ENCODE assay signal across 2 cellular contexts in the genomic region with DNA sequence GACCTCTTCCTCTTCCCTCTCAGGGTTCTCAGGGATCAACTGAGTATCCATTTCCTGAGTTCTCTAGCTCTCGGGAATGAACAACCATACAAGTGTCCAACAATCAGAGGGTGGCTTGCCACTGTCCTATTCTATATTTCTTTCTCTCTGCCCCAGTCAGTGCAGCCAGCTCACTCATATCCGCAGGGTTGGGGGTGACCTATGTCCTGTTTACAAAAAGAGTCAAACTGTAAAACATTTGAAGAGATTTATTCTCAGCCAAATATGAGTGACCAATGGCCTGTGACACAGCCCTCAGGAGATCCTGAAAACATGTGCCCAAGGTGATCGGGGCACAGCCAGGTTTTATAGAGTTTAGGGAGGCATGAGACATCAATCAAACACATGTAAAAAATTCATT.
TF ChIP-seq lines count a peak whose summit lies in the region.

No MANE protein-coding gene starts in this region.

TF ChIP-seq in GM23338, 12 proteins besides CTCF, POLR2A, EP300 and RAD21 (continues in another document):
- TF ChIP-seq JUNB (IDR thresholded peaks at IDR 0.05; ENCODE audit: unreplicated experiment): no peak
- TF ChIP-seq, protein P1, sequence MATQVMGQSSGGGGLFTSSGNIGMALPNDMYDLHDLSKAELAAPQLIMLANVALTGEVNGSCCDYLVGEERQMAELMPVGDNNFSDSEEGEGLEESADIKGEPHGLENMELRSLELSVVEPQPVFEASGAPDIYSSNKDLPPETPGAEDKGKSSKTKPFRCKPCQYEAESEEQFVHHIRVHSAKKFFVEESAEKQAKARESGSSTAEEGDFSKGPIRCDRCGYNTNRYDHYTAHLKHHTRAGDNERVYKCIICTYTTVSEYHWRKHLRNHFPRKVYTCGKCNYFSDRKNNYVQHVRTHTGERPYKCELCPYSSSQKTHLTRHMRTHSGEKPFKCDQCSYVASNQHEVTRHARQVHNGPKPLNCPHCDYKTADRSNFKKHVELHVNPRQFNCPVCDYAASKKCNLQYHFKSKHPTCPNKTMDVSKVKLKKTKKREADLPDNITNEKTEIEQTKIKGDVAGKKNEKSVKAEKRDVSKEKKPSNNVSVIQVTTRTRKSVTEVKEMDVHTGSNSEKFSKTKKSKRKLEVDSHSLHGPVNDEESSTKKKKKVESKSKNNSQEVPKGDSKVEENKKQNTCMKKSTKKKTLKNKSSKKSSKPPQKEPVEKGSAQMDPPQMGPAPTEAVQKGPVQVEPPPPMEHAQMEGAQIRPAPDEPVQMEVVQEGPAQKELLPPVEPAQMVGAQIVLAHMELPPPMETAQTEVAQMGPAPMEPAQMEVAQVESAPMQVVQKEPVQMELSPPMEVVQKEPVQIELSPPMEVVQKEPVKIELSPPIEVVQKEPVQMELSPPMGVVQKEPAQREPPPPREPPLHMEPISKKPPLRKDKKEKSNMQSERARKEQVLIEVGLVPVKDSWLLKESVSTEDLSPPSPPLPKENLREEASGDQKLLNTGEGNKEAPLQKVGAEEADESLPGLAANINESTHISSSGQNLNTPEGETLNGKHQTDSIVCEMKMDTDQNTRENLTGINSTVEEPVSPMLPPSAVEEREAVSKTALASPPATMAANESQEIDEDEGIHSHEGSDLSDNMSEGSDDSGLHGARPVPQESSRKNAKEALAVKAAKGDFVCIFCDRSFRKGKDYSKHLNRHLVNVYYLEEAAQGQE (IDR thresholded peaks at IDR 0.05; ENCODE audit: unreplicated experiment): no peak
- TF ChIP-seq, protein P2, sequence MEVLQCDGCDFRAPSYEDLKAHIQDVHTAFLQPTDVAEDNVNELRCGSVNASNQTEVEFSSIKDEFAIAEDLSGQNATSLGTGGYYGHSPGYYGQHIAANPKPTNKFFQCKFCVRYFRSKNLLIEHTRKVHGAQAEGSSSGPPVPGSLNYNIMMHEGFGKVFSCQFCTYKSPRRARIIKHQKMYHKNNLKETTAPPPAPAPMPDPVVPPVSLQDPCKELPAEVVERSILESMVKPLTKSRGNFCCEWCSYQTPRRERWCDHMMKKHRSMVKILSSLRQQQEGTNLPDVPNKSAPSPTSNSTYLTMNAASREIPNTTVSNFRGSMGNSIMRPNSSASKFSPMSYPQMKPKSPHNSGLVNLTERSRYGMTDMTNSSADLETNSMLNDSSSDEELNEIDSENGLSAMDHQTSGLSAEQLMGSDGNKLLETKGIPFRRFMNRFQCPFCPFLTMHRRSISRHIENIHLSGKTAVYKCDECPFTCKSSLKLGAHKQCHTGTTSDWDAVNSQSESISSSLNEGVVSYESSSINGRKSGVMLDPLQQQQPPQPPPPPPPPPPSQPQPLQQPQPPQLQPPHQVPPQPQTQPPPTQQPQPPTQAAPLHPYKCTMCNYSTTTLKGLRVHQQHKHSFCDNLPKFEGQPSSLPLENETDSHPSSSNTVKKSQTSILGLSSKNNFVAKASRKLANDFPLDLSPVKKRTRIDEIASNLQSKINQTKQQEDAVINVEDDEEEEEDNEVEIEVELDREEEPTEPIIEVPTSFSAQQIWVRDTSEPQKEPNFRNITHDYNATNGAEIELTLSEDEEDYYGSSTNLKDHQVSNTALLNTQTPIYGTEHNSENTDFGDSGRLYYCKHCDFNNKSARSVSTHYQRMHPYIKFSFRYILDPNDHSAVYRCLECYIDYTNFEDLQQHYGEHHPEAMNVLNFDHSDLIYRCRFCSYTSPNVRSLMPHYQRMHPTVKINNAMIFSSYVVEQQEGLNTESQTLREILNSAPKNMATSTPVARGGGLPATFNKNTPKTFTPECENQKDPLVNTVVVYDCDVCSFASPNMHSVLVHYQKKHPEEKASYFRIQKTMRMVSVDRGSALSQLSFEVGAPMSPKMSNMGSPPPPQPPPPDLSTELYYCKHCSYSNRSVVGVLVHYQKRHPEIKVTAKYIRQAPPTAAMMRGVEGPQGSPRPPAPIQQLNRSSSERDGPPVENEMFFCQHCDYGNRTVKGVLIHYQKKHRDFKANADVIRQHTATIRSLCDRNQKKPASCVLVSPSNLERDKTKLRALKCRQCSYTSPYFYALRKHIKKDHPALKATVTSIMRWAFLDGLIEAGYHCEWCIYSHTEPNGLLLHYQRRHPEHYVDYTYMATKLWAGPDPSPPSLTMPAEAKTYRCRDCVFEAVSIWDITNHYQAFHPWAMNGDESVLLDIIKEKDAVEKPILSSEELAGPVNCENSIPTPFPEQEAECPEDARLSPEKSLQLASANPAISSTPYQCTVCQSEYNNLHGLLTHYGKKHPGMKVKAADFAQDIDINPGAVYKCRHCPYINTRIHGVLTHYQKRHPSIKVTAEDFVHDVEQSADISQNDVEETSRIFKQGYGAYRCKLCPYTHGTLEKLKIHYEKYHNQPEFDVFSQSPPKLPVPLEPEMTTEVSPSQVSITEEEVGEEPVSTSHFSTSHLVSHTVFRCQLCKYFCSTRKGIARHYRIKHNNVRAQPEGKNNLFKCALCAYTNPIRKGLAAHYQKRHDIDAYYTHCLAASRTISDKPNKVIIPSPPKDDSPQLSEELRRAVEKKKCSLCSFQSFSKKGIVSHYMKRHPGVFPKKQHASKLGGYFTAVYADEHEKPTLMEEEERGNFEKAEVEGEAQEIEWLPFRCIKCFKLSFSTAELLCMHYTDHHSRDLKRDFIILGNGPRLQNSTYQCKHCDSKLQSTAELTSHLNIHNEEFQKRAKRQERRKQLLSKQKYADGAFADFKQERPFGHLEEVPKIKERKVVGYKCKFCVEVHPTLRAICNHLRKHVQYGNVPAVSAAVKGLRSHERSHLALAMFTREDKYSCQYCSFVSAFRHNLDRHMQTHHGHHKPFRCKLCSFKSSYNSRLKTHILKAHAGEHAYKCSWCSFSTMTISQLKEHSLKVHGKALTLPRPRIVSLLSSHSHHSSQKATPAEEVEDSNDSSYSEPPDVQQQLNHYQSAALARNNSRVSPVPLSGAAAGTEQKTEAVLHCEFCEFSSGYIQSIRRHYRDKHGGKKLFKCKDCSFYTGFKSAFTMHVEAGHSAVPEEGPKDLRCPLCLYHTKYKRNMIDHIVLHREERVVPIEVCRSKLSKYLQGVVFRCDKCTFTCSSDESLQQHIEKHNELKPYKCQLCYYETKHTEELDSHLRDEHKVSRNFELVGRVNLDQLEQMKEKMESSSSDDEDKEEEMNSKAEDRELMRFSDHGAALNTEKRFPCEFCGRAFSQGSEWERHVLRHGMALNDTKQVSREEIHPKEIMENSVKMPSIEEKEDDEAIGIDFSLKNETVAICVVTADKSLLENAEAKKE (CRISPR knock-in tag; IDR thresholded peaks at IDR 0.05): no peak
- TF ChIP-seq, protein P3, sequence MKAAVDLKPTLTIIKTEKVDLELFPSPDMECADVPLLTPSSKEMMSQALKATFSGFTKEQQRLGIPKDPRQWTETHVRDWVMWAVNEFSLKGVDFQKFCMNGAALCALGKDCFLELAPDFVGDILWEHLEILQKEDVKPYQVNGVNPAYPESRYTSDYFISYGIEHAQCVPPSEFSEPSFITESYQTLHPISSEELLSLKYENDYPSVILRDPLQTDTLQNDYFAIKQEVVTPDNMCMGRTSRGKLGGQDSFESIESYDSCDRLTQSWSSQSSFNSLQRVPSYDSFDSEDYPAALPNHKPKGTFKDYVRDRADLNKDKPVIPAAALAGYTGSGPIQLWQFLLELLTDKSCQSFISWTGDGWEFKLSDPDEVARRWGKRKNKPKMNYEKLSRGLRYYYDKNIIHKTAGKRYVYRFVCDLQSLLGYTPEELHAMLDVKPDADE (IDR thresholded peaks at IDR 0.05): no peak
- TF ChIP-seq NANOG (IDR thresholded peaks at IDR 0.05; ENCODE audit: borderline replicate concordance): no peak
- TF ChIP-seq EZH2phosphoT487 (IDR thresholded peaks at IDR 0.05; ENCODE audit: unreplicated experiment): no peak
- TF ChIP-seq EZH2 (IDR thresholded peaks at IDR 0.05; ENCODE audit: low read depth, unreplicated experiment): no peak
- no peak for TF ChIP-seq POLR2AphosphoS5 (IDR thresholded peaks at IDR 0.05; ENCODE audit: low read depth)
- TF ChIP-seq ZNF331 (CRISPR knock-in tag; IDR thresholded peaks at IDR 0.05; ENCODE audit: low read depth): no peak
- TF ChIP-seq ZNF114 (CRISPR knock-in tag; IDR thresholded peaks at IDR 0.05): no peak

TF ChIP-seq in endothelial cell of umbilical vein, 7 proteins besides CTCF, POLR2A, EP300 and RAD21:
- TF ChIP-seq, protein P4, sequence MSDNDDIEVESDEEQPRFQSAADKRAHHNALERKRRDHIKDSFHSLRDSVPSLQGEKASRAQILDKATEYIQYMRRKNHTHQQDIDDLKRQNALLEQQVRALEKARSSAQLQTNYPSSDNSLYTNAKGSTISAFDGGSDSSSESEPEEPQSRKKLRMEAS (IDR thresholded peaks at IDR 0.05; ENCODE audit: insufficient read depth, insufficient read length): no peak
- TF ChIP-seq FOS (IDR thresholded peaks at IDR 0.05; ENCODE audit: borderline replicate concordance, insufficient read depth, low read length): no peak
- TF ChIP-seq EZH2 (IDR thresholded peaks at IDR 0.05; ENCODE audit: borderline replicate concordance, low read depth, low read length, severe bottlenecking): no peak
- no peak for TF ChIP-seq JUN (IDR thresholded peaks at IDR 0.05; ENCODE audit: borderline replicate concordance, insufficient read depth, insufficient read length, low read depth)
- TF ChIP-seq MYC (IDR thresholded peaks at IDR 0.05; ENCODE audit: low read depth, low read length): no peak
- no peak for TF ChIP-seq GATA2 (IDR thresholded peaks at IDR 0.05; ENCODE audit: insufficient read depth, insufficient read length, low read depth, low read length)
- no peak for TF ChIP-seq POLR2AphosphoS5 (IDR thresholded peaks at IDR 0.05; ENCODE audit: insufficient read depth, low read depth, low read length)
